ENCODE assay signal across 13 cellular contexts in genomic region chr1:188937965-188938551, GRCh38.
DNase-seq lines count a peak whose midpoint lies in the region; ATAC-seq and TF ChIP-seq lines count a peak whose summit lies in the region.
"Had no signal": no experiment of that assay in that cellular context is flagged by ENCODE, and none has a peak within 500 bp of the region (broad histone marks: within the 10 kb centered on the region; RNA-seq: fewer than 3 reads in every experiment).

No MANE protein-coding gene starts in this region.

- H3K4me3 Mint-ChIP-seq in GM23338 = no peak overlapping the region
- H3K4me3 Mint-ChIP-seq: activated CD8-positive, alpha-beta memory T cell treated with anti-CD3 and anti-CD28 coated beads, Interleukin-2, amount 10 ng/mL, durations not matched to agents 7 days and 5 days; T-helper 17 cell had no signal

- TF ChIP-seq CTCF in GM23338 (conservative IDR thresholded peaks at IDR 0.05; ENCODE audit: low read depth in 2 of 2) (peak; percentile 67 to 71), fibroblast of lung (conservative IDR thresholded peaks at IDR 0.05 in 1 of 2, IDR thresholded peaks at IDR 0.05 in 1 of 2; ENCODE audit: low read depth in 1 of 2, low read length in 2 of 2) (peak in 1 of 2 donors; percentile 34), Peyer's patch (IDR thresholded peaks at IDR 0.05) (no peak)

- DNase-seq in ACHN = peak; percentile 33
- DNase-seq in GM23338 (ENCODE audit: low spot score) = peak; percentile 35
- peak; percentile 14 to 40 for DNase-seq in SJCRH30
- peak; percentile 2 to 64 for DNase-seq in fibroblast of lung (ENCODE audit: low read depth in 2 of 2)
- DNase-seq in Peyer's patch = no peak
- DNase-seq in nucleus accumbens (lab: John Stamatoyannopoulos, UW) = no peak
- DNase-seq: activated CD8-positive, alpha-beta memory T cell treated with anti-CD3 and anti-CD28 coated beads, Interleukin-2, amount 10 ng/mL, durations not matched to agents 7 days and 5 days; amniotic stem cell; stimulated activated CD4-positive, alpha-beta T cell treated with anti-CD3 and anti-CD28 coated beads, Interleukin-2, amount 100 ng/mL, for 24 hours; T-helper 17 cell had no signal

- H3K4me1 Mint-ChIP-seq in GM23338 = peaks cover 5% of the 10 kb centered on the region; the same call in 2 of the 3 replicates
- H3K4me1 Mint-ChIP-seq: activated CD8-positive, alpha-beta memory T cell treated with anti-CD3 and anti-CD28 coated beads, Interleukin-2, amount 10 ng/mL, durations not matched to agents 7 days and 5 days; T-helper 17 cell had no signal

- no peak overlapping the region for H3K9ac ChIP-seq in fibroblast of lung (ENCODE audit: insufficient read depth, low read length)

- H4K20me1 ChIP-seq in GM23338 (replicated peaks; ENCODE audit: insufficient read depth) (no peaks in the 10 kb centered on the region), fibroblast of lung (ENCODE audit: control insufficient read depth, extremely low read depth, insufficient read depth, low read length) (no peaks in the 10 kb centered on the region)

- H3K9me3 Mint-ChIP-seq in GM23338 = no peaks in the 10 kb centered on the region

- H3K9me3 ChIP-seq in SJCRH30 (replicated peaks) (no peaks in the 10 kb centered on the region), fibroblast of lung (ENCODE audit: control insufficient read depth, insufficient read depth, low read depth, low read length) (no peaks in the 10 kb centered on the region), Peyer's patch (no peaks in the 10 kb centered on the region)
- H3K9me3 ChIP-seq: neutrophil had no signal

- H3K27ac ChIP-seq in GM23338 (ENCODE audit: low read depth) (no peak overlapping the region), SJCRH30 (no peak overlapping the region), fibroblast of lung (ENCODE audit: insufficient read depth, low read length) (no peak overlapping the region), Peyer's patch (no peak overlapping the region)
- H3K27ac ChIP-seq: neutrophil had no signal

- H3K4me1 ChIP-seq in GM23338 (ENCODE audit: insufficient read depth) (peaks cover 10% of the 10 kb centered on the region; the same call in 1 of the 2 replicates), SJCRH30 (no peaks in the 10 kb centered on the region), fibroblast of lung (ENCODE audit: control insufficient read depth, extremely low read depth, insufficient read depth, low read length) (no peaks in the 10 kb centered on the region), Peyer's patch (no peaks in the 10 kb centered on the region)

- H3K36me3 ChIP-seq in GM23338 (ENCODE audit: insufficient read depth) = no peaks in the 10 kb centered on the region
- no peaks in the 10 kb centered on the region for H3K36me3 ChIP-seq in SJCRH30
- H3K36me3 ChIP-seq in fibroblast of lung (ENCODE audit: control insufficient read depth, insufficient read depth, low read length) = no peaks in the 10 kb centered on the region
- H3K36me3 ChIP-seq in Peyer's patch = no peaks in the 10 kb centered on the region
- H3K36me3 ChIP-seq: neutrophil had no signal

- no peak overlapping the region for H2AFZ ChIP-seq in GM23338
- no peak overlapping the region for H2AFZ ChIP-seq in fibroblast of lung (ENCODE audit: low read length)

- H3K27me3 ChIP-seq in GM23338 (ENCODE audit: insufficient read depth) = no peaks in the 10 kb centered on the region
- no peaks in the 10 kb centered on the region for H3K27me3 ChIP-seq in SJCRH30
- H3K27me3 ChIP-seq in fibroblast of lung (ENCODE audit: control insufficient read depth, insufficient read depth, low read length) = no peaks in the 10 kb centered on the region
- H3K27me3 ChIP-seq in Peyer's patch = no peaks in the 10 kb centered on the region
- H3K27me3 ChIP-seq: neutrophil had no signal

- no peak for TF ChIP-seq POLR2A in Peyer's patch (IDR thresholded peaks at IDR 0.05)

- in situ Hi-C loops in ACHN (cut with HindIII; ENCODE audit: low pct_ligation_motif_present, low pct_unique_long_range_greater_than_20kb, low sequenced_read_pairs) = no loop called here

- ATAC-seq in GM23338 = no peak
- ATAC-seq in HG02763 (IDR thresholded peaks at IDR 0.05; ENCODE audit: unreplicated experiment) = no peak
- no peak for ATAC-seq in HG02981 (IDR thresholded peaks at IDR 0.05; ENCODE audit: unreplicated experiment)
- ATAC-seq: activated CD8-positive, alpha-beta memory T cell treated with anti-CD3 and anti-CD28 coated beads, Interleukin-2, amount 10 ng/mL, durations not matched to agents 7 days and 5 days; T-helper 17 cell had no signal

- H3K36me3 Mint-ChIP-seq in GM23338 (ENCODE audit: low read depth) = no peaks in the 10 kb centered on the region
- H3K36me3 Mint-ChIP-seq: activated CD8-positive, alpha-beta memory T cell treated with anti-CD3 and anti-CD28 coated beads, Interleukin-2, amount 10 ng/mL, durations not matched to agents 7 days and 5 days had no signal

- no peaks in the 10 kb centered on the region for H3F3A ChIP-seq in GM23338 (replicated peaks; ENCODE audit: low read depth)

- no peak overlapping the region for H3K27ac Mint-ChIP-seq in GM23338
- H3K27ac Mint-ChIP-seq: activated CD8-positive, alpha-beta memory T cell treated with anti-CD3 and anti-CD28 coated beads, Interleukin-2, amount 10 ng/mL, durations not matched to agents 7 days and 5 days; T-helper 17 cell had no signal

- no peak overlapping the region for H3K4me2 ChIP-seq in GM23338
- no peak overlapping the region for H3K4me2 ChIP-seq in fibroblast of lung (ENCODE audit: extremely low read depth, insufficient read depth, low read length)

- H3K4me3 ChIP-seq in GM23338 (no peak overlapping the region), SJCRH30 (no peak overlapping the region), fibroblast of lung (replicated peaks in 1 of 4; ENCODE audit: control extremely low read depth in 1 of 4, insufficient read depth in 1 of 4, low read depth in 3 of 4, low read length in 4 of 4) (no peak overlapping the region), Peyer's patch (no peak overlapping the region)

- H3K9me2 ChIP-seq in GM23338 (ENCODE audit: insufficient read depth) = no peaks in the 10 kb centered on the region

- H3K27me3 Mint-ChIP-seq in GM23338 (ENCODE audit: insufficient read depth, low read depth, poor library complexity) = no peaks in the 10 kb centered on the region
- H3K27me3 Mint-ChIP-seq: activated CD8-positive, alpha-beta memory T cell treated with anti-CD3 and anti-CD28 coated beads, Interleukin-2, amount 10 ng/mL, durations not matched to agents 7 days and 5 days; T-helper 17 cell had no signal

- no peaks in the 10 kb centered on the region for H3K79me2 ChIP-seq in GM23338 (replicated peaks; ENCODE audit: insufficient read depth)
- H3K79me2 ChIP-seq in fibroblast of lung (ENCODE audit: control insufficient read depth, insufficient read depth, low read length) = no peaks in the 10 kb centered on the region

TF ChIP-seq in GM23338, 12 proteins besides CTCF, POLR2A, EP300 and RAD21 (continues in another document):
- no peak for TF ChIP-seq EZH2 (IDR thresholded peaks at IDR 0.05; ENCODE audit: low read depth, unreplicated experiment)
- no peak for TF ChIP-seq ZNF331 (CRISPR knock-in tag; IDR thresholded peaks at IDR 0.05; ENCODE audit: low read depth)
- no peak for TF ChIP-seq STAT1 (IDR thresholded peaks at IDR 0.05; ENCODE audit: unreplicated experiment)
- TF ChIP-seq NANOG (IDR thresholded peaks at IDR 0.05; ENCODE audit: borderline replicate concordance) = no peak
- TF ChIP-seq REST (IDR thresholded peaks at IDR 0.05; ENCODE audit: unreplicated experiment) = no peak
- no peak for TF ChIP-seq ZNF114 (CRISPR knock-in tag; IDR thresholded peaks at IDR 0.05)

Comparison
In these comparisons a context has a peak if more than half of its experiments do, and no peak if none do; other contexts are left out.
1. DNase-seq: peak in ACHN (single experiment), GM23338 (single experiment), SJCRH30 (2 of 2) and fibroblast of lung (2 of 2); none in Peyer's patch (0 of 3) and nucleus accumbens (0 of 56).
2. CTCF ChIP-seq: peak in GM23338 (2 of 2); none in Peyer's patch (0 of 6).